24 cellular contexts compared by ENCODE assay signal in the genomic region with DNA sequence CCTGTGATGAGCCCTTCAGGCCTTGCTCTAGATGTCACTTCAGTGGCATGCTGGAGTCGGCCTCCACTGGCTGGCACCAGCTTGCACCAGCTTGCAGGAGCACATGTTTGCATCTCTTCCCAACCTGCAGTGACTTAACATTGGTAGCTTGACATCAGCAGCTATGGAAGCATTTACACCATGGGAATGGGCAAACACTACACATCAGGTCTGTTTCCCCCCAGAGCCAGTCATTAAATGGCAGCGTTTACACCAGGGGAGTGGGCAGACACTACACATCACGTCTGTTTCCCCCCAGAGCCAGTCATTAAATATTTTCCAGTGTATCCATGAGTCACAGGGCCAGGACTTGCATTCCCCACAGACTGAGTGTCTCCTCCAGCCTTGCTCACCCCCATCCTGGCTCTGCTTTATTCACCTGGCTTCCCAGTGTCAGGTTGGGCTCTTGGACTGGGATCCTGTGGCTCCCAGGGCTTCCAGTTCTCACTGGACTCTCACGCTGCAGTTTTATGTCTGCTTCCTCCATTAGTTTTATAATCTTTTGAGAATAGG.
"Had no signal": no experiment of that assay in that cellular context is flagged by ENCODE, and none has a peak within 500 bp of the region (broad histone marks: within the 10 kb centered on the region; RNA-seq: fewer than 3 reads in every experiment).

No MANE protein-coding gene starts in this region.

- H3K4me3 ChIP-seq: colonic mucosa, heart left ventricle, left ventricle myocardium inferior, lower lobe of right lung, neural progenitor cell, pancreas, suprapubic skin, thyroid gland had no signal

- H2AFZ ChIP-seq: neural progenitor cell had no signal

- H3K9ac ChIP-seq: neural progenitor cell had no signal

- H3K4me1 ChIP-seq: colonic mucosa had no signal

- H3K27ac ChIP-seq: colonic mucosa, heart left ventricle, left ventricle myocardium inferior, lower lobe of right lung, neural progenitor cell, pancreas, suprapubic skin, thyroid gland had no signal

- ATAC-seq: heart left ventricle; left cardiac atrium; lower lobe of right lung; natural killer cell treated with Interleukin-12 subunit alpha and Interleukin-12 subunit beta and Interleukin-15 and Interleukin-18, amount 100 ng/mL, for 72 hours; pancreas; right cardiac atrium; stimulated activated effector memory CD8-positive, alpha-beta T cell treated with anti-CD3 and anti-CD28 coated beads, Interleukin-12 subunit alpha, Interleukin-12 subunit beta, amount 100 ng/mL, for 72 hours; stimulated activated naive CD8-positive, alpha-beta T cell treated with anti-CD3 and anti-CD28 coated beads, Interleukin-15, Interleukin-2, amounts not matched to agents 100 U/mL and 50 U/mL, for 24 hours had no signal

- DNase-seq: colonic mucosa; effector CD4-positive, alpha-beta T cell; endodermal cell; heart left ventricle; hippocampal formation; left cardiac atrium; left ventricle myocardium inferior; lower lobe of right lung; midbrain; occipital lobe; pancreas; right cardiac atrium; stimulated activated CD4-positive, alpha-beta T cell treated with anti-CD3 and anti-CD28 coated beads, Interleukin-4, amount 100 ng/mL, for 1 hour; stimulated activated CD8-positive, alpha-beta memory T cell treated with anti-CD3 and anti-CD28 coated beads, Interleukin-4, amount 100 ng/mL, for 48 hours; stimulated activated naive CD8-positive, alpha-beta T cell treated with anti-CD3 and anti-CD28 coated beads, Interleukin-15, Interleukin-2, amounts not matched to agents 100 U/mL and 50 U/mL, for 24 hours; thyroid gland had no signal

- H3K4me2 ChIP-seq: neural progenitor cell had no signal

- FAIRE-seq: endothelial cell of umbilical vein, frontal cortex, islet of Langerhans, pancreas, urothelium cell line had no signal

- H3K36me3 ChIP-seq: colonic mucosa, heart left ventricle, left ventricle myocardium inferior, lower lobe of right lung, neural progenitor cell, pancreas, suprapubic skin, thyroid gland had no signal

- H3K9me3 ChIP-seq: colonic mucosa, heart left ventricle, left ventricle myocardium inferior, lower lobe of right lung, pancreas, suprapubic skin, thyroid gland had no signal
